Comparison of ENCODE assay signal across 1 cellular context in genomic region chr2:188853307-188853706, GRCh38.
TF ChIP-seq lines count a peak whose summit lies in the region.

No MANE protein-coding gene starts in this region.

TF ChIP-seq in SK-N-SH, 30 proteins besides CTCF, POLR2A, EP300 and RAD21 (continued from another document):
- TF ChIP-seq POLR2AphosphoS5 (IDR thresholded peaks at IDR 0.05; ENCODE audit: low read depth, low read length) (peak; percentile 85), SIN3A (IDR thresholded peaks at IDR 0.05; ENCODE audit: borderline replicate concordance, low read depth, low read length) (0 out of 2 replicates have a peak, but pooled peaks have one; percentile 32), MAX (IDR thresholded peaks at IDR 0.05; ENCODE audit: low read depth) (peak; percentile 72), NFIC (IDR thresholded peaks at IDR 0.05; ENCODE audit: borderline replicate concordance) (peak; percentile 87), FOXJ3 (CRISPR knock-in tag; IDR thresholded peaks at IDR 0.05) (0 out of 2 replicates have a peak, but pooled peaks have one; percentile 31), GABPA (IDR thresholded peaks at IDR 0.05; ENCODE audit: low read depth) (no peak), RXRA (IDR thresholded peaks at IDR 0.05; ENCODE audit: borderline replicate concordance, low read depth) (no peak), GATA2 (CRISPR knock-in tag; IDR thresholded peaks at IDR 0.05) (no peak), NRF1 (IDR thresholded peaks at IDR 0.05; ENCODE audit: low read depth, low read length) (no peak), PBX3 (IDR thresholded peaks at IDR 0.05) (peak; percentile 50; the same call in 1 of the 2 replicates), CHD2 (IDR thresholded peaks at IDR 0.05; ENCODE audit: low read length, partially characterized antibody) (peak; percentile 74), FOXM1 (IDR thresholded peaks at IDR 0.05; ENCODE audit: low read depth) (no peak), TCF12 (IDR thresholded peaks at IDR 0.05) (peak; percentile 97), ZBTB33 (IDR thresholded peaks at IDR 0.05; ENCODE audit: borderline replicate concordance, low read depth) (no peak), MEF2A (IDR thresholded peaks at IDR 0.05; ENCODE audit: borderline replicate concordance, low read depth) (no peak), SMC3 (IDR thresholded peaks at IDR 0.05; ENCODE audit: low read depth, low read length) (no peak), REST (IDR thresholded peaks at IDR 0.05; ENCODE audit: low read depth, low read length) (no peak), TEAD4 (IDR thresholded peaks at IDR 0.05; ENCODE audit: borderline replicate concordance, insufficient read depth) (peak; percentile 67; the same call in 1 of the 2 replicates), JUND (IDR thresholded peaks at IDR 0.05) (peak; percentile 35; the same call in 1 of the 2 replicates), MXI1 (IDR thresholded peaks at IDR 0.05; ENCODE audit: low read depth, low read length) (no peak)
